30 cellular contexts compared by ENCODE assay signal in the genomic region with DNA sequence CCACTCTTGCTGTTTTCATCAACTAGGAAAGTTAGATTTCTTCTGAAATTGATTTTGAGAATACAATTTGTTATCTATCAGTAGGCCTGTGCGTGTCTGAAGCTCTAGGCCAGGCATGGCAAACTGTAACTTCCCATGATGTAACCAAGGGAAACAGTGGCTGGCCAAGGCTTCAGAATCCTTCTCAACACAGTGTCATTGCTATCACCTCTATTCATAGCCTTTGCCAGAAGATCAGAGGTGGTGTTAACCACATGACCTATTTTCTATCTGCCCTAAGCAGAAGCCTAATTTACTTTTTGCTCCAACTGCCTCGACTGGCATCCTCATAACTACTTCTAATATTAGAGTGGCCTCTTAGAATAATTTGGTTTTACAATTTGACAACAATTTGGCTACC. TPM values are rescaled to one million over a fixed set of nuclear protein-coding genes. Genes with fewer than 3 reads are reported as not detected.
DNase-seq lines count a peak whose midpoint lies in the region; ATAC-seq and TF ChIP-seq lines count a peak whose summit lies in the region.
"Had no signal": no experiment of that assay in that cellular context is flagged by ENCODE, and none has a peak within 500 bp of the region (broad histone marks: within the 10 kb centered on the region; RNA-seq: fewer than 3 reads in every experiment).

No MANE protein-coding gene starts in this region.

- intact Hi-C loops in mammary epithelial cell (cut with micrococcal nuclease), result loop anchor here (1.0 to 2.0 kb wide), 2 partner anchors 8 to 45 kb away; no protein-coding TSS in a partner anchor

- H3K4me1 ChIP-seq in mammary epithelial cell (ENCODE audit: insufficient read depth, low read length) (peaks cover 45% of the 10 kb centered on the region), parathyroid adenoma (peaks cover 37% of the 10 kb centered on the region)
- H3K4me1 ChIP-seq: adrenal gland, body of pancreas, stomach had no signal

- H3K4me3 ChIP-seq in mammary epithelial cell (replicated peaks in 1 of 3; ENCODE audit: insufficient read depth in 1 of 3, low read depth in 2 of 3, low read length in 3 of 3) (peak overlapping the region; percentile 62 to 73 (median 64)), parathyroid adenoma (ENCODE audit: low read depth, low read length) (no peak overlapping the region)
- H3K4me3 ChIP-seq: adrenal gland, body of pancreas, dorsolateral prefrontal cortex, lung, pancreas had no signal

- no peaks in the 10 kb centered on the region for H4K20me1 ChIP-seq in mammary epithelial cell (ENCODE audit: insufficient read depth, low read length)

- TF ChIP-seq CTCF in mammary epithelial cell (conservative IDR thresholded peaks at IDR 0.05 in 1 of 2, IDR thresholded peaks at IDR 0.05 in 1 of 2; ENCODE audit: extremely low read depth in 1 of 2, insufficient read depth in 1 of 2, low read depth in 1 of 2, low read length in 2 of 2) (no peak), parathyroid adenoma (IDR thresholded peaks at IDR 0.05) (no peak)

- H3K9me3 ChIP-seq in mammary epithelial cell (replicated peaks; ENCODE audit: insufficient read depth, low read length) (no peaks in the 10 kb centered on the region), parathyroid adenoma (ENCODE audit: control insufficient read depth, low read length) (no peaks in the 10 kb centered on the region)
- H3K9me3 ChIP-seq: adrenal gland, body of pancreas, pancreas, stomach had no signal

- 0% methylated on average over 2 of the region's 2 CpGs for WGBS in mammary epithelial cell (ENCODE audit: low coverage, missing lambda C conversion rate)

- CTCF ChIA-PET in mammary epithelial cell (lab: Charles Lee; ENCODE audit: low non-redundant PET), result no interaction called here

- peaks cover 0 to 10% (median 4%) of the 10 kb centered on the region in 6 donors for H3K9me3 Mint-ChIP-seq in immature natural killer cell
- H3K9me3 Mint-ChIP-seq: activated T-cell treated with anti-CD3 and anti-CD28 coated beads, Interleukin-2, amount 50 U/mL, for 72 hours; CD4-positive, alpha-beta T cell had no signal

- H3K79me2 ChIP-seq in mammary epithelial cell (ENCODE audit: insufficient read depth, low read length) (peaks cover 73% of the 10 kb centered on the region), parathyroid adenoma (no peaks in the 10 kb centered on the region)

- dilution Hi-C loops in mammary epithelial cell (cut with HindIII; ENCODE audit: low sequenced_read_pairs), result no loop called here

- BruUV-seq in mammary epithelial cell (replicated peaks; lab: Mats Ljungman, UMichigan), result no TSS peak

- peak overlapping the region; percentile 28 to 76 (median 56) for H3K4me3 Mint-ChIP-seq in immature natural killer cell
- H3K4me3 Mint-ChIP-seq: activated T-cell treated with anti-CD3 and anti-CD28 coated beads, Interleukin-2, amount 50 U/mL, for 72 hours; CD4-positive, alpha-beta T cell had no signal

- no peak for ATAC-seq in HG03280 (IDR thresholded peaks at IDR 0.05; ENCODE audit: unreplicated experiment)
- ATAC-seq: activated T-cell treated with anti-CD3 and anti-CD28 coated beads, Interleukin-2, amount 50 U/mL, for 72 hours; body of pancreas; pancreas; SK-N-SH treated with all-trans-retinoic acid at 6 μM for 48 hours had no signal

- H3K27ac ChIP-seq in mammary epithelial cell (ENCODE audit: insufficient read depth, low read depth, low read length) (peak overlapping the region; percentile 95), parathyroid adenoma (peak overlapping the region; percentile 80), caudate nucleus (ENCODE audit: low read depth, low read length) (no peak overlapping the region)
- H3K27ac ChIP-seq: adrenal gland, body of pancreas, dorsolateral prefrontal cortex, pancreas, stomach had no signal

- H3K36me3 Mint-ChIP-seq in immature natural killer cell, result peaks cover 3 to 9% (median 8%) of the 10 kb centered on the region in 3 donors

- peak overlapping the region; percentile 93 for H3K4me2 ChIP-seq in mammary epithelial cell (ENCODE audit: insufficient read depth, low read depth, low read length)
- H3K4me2 ChIP-seq in parathyroid adenoma (ENCODE audit: low read length), result no peak overlapping the region

- peak overlapping the region; percentile 10 for H2AFZ ChIP-seq in mammary epithelial cell (ENCODE audit: low read depth, low read length)
- no peak overlapping the region for H2AFZ ChIP-seq in parathyroid adenoma

- H3K9ac ChIP-seq in mammary epithelial cell (ENCODE audit: insufficient read depth, low read length) (peak overlapping the region; percentile 94), parathyroid adenoma (no peak overlapping the region)

- H3K36me3 ChIP-seq in mammary epithelial cell (ENCODE audit: insufficient read depth, low read length) (peaks cover 18% of the 10 kb centered on the region), parathyroid adenoma (ENCODE audit: control insufficient read depth, insufficient read depth, low read length) (no peaks in the 10 kb centered on the region)
- H3K36me3 ChIP-seq: adrenal gland, pancreas had no signal

- H3K27me3 ChIP-seq in mammary epithelial cell (ENCODE audit: insufficient read depth, low read length) (no peaks in the 10 kb centered on the region), parathyroid adenoma (ENCODE audit: control insufficient read depth, insufficient read depth, low read length) (no peaks in the 10 kb centered on the region)
- H3K27me3 ChIP-seq: adrenal gland, body of pancreas, dorsolateral prefrontal cortex, pancreas, stomach had no signal

- DNase-seq in OCI-M1 (lab: John Stamatoyannopoulos, UW) (peak; percentile 14), mammary epithelial cell (no peak), immature natural killer cell (peak; percentile 23 to 52 (median 36)), caudate nucleus (lab: John Stamatoyannopoulos, UW) (no peak), activated gamma-delta T cell treated with Interleukin-2 at 50 U/mL for 16 hours (no peak), SKM-1 (lab: John Stamatoyannopoulos, UW; ENCODE audit: unreplicated experiment) (no peak)
- DNase-seq: activated CD4-positive, alpha-beta T cell treated with anti-CD3 and anti-CD28 coated beads, Interleukin-2, amount 50 U/mL, for 48 hours; activated CD4-positive, CD25-positive, alpha-beta regulatory T cell treated with anti-CD3 and anti-CD28 coated beads, Interleukin-2, amount 50 U/mL, for 72 hours; activated naive CD4-positive, alpha-beta T cell treated with Interleukin-2 at 50 U/mL for 16 hours; activated T-cell treated with anti-CD3 and anti-CD28 coated beads, Interleukin-2, amount 50 U/mL, for 72 hours; adrenal gland; AML-193; body of pancreas; CD4-positive, alpha-beta T cell; dorsolateral prefrontal cortex; NCI-H1092; NCI-H1694 treated with DMSO at 0.1 percent for 48 hours; pancreas; stomach; T-helper 2 cell had no signal

- in situ Hi-C loops in mammary epithelial cell (cut with MboI; ENCODE audit: low sequenced_read_pairs in 2 of 2), result no loop called here

- H3K27me3 Mint-ChIP-seq in immature natural killer cell (ENCODE audit: low read depth in 3 of 3), result peaks cover 0 to 5% (median 0%) of the 10 kb centered on the region in 3 donors
- H3K27me3 Mint-ChIP-seq: CD4-positive, alpha-beta T cell had no signal

- peak overlapping the region; percentile 34 to 63 (median 58) for H3K27ac Mint-ChIP-seq in immature natural killer cell
- H3K27ac Mint-ChIP-seq: activated T-cell treated with anti-CD3 and anti-CD28 coated beads, Interleukin-2, amount 50 U/mL, for 72 hours; CD4-positive, alpha-beta T cell had no signal

- H3K4me1 Mint-ChIP-seq in immature natural killer cell, result peaks cover 52 to 62% of the 10 kb centered on the region in 2 donors

RNA-seq across cellular contexts. Expression of a gene that starts 2.5 kb away (rescaled TPM):
- 100 to 1,000 TPM; 186 to 461 TPM for total RNA-seq in mammary epithelial cell
- polyA plus RNA-seq in mammary epithelial cell (162 TPM), immature natural killer cell (not detected)
- polyA minus RNA-seq in mammary epithelial cell, result 233 TPM
- total RNA-seq: A673; activated T-cell treated with anti-CD3 and anti-CD28 coated beads, Interleukin-2, amount 50 U/mL, for 72 hours; CD4-positive, alpha-beta T cell; dorsolateral prefrontal cortex; fibroblast of lung; H4; mononuclear cell; NCI-H460; OCI-LY7 had no signal

Comparison
In these comparisons a context has a peak if more than half of its experiments do, and no peak if none do; other contexts are left out.
1. DNase-seq: peak in OCI-M1 (single experiment) and immature natural killer cell (3 of 3); none in mammary epithelial cell (single experiment), caudate nucleus (0 of 61), activated gamma-delta T cell treated with Interleukin-2 at 50 U/mL for 16 hours (single experiment) and SKM-1 (single experiment).
2. RNA of a gene that starts 2.5 kb away (polyA plus RNA-seq): 162 TPM in mammary epithelial cell (single experiment); not detected in immature natural killer cell; every median in the first group is over 100 times any median in the second.